In genomic region chr12:121889661-121890060, GRCh38 we compare ENCODE assay signal across 8 cellular contexts. TPM values are rescaled to one million over a fixed set of nuclear protein-coding genes. Genes with fewer than 3 reads are reported as not detected.
DNase-seq lines count a peak whose midpoint lies in the region; ATAC-seq, FAIRE-seq and TF ChIP-seq lines count a peak whose summit lies in the region.
"Not testable (repeated sequence)": the region's sequence is repeated elsewhere in the genome, so short reads cannot be mapped to it uniquely, and the experiment has no call there.

No MANE protein-coding gene starts in this region.

- H4K8ac ChIP-seq in H1 (ENCODE audit: extremely low read depth, insufficient read depth, low read length) = not testable (repeated sequence)

- H3K79me1 ChIP-seq in H1 (ENCODE audit: low read depth, low read length) = not testable (repeated sequence)

- H4K91ac ChIP-seq in H1 (replicated peaks; ENCODE audit: insufficient read length, low read length) = not testable (repeated sequence)

- H3K4me2 ChIP-seq in H1 (ENCODE audit: insufficient read depth in 1 of 2, low read depth in 2 of 2, low read length in 2 of 2) = peak overlapping the region; percentile 54 to 89

- H3K36me3 Mint-ChIP-seq in activated naive CD4-positive, alpha-beta T cell treated with anti-CD3 and anti-CD28 coated beads, Interleukin-2, amount 50 U/mL, for 72 hours = peaks cover 12 to 13% of the 10 kb centered on the region in 2 donors
- peaks cover 15% of the 10 kb centered on the region for H3K36me3 Mint-ChIP-seq in nephron (ENCODE audit: low read depth)

- H2BK120ac ChIP-seq in H1 (replicated peaks; ENCODE audit: low read depth, low read length) = not testable (repeated sequence)

- not testable (repeated sequence) for H4K20me1 ChIP-seq in H1 (replicated peaks in 1 of 2; ENCODE audit: control insufficient read depth in 1 of 2, insufficient read depth in 2 of 2, low read length in 2 of 2)

- not testable (repeated sequence) for H2BK5ac ChIP-seq in H1 (ENCODE audit: low read depth, low read length)

- not testable (repeated sequence) for H3K36me3 ChIP-seq in BE2C; H1 (ENCODE audit: control insufficient read depth in 2 of 4, insufficient read depth in 4 of 4, low read length in 3 of 4); iPS-15b (ENCODE audit: control insufficient read depth, insufficient read depth, low read length)
- H3K36me3 ChIP-seq in HEK293 (ENCODE audit: control insufficient read depth in 2 of 2, insufficient read depth in 1 of 2, low read length in 2 of 2) = peaks cover 7 to 11% of the 10 kb centered on the region in 2 experiments; a peak in 2 of 3 replicates

- WGBS in H1 (ENCODE audit: extremely low coverage in 1 of 2, insufficient coverage in 1 of 2, insufficient read length in 1 of 2, insufficient replicate concordance in 2 of 2, low coverage in 1 of 2, low lambda C conversion rate in 2 of 2, missing lambda C conversion rate in 1 of 2), 2 experiments = 76% methylated on average over 6 of the region's 6 CpGs; no CpG with 5 or more reads in 1 of the 2 experiments

- POLR2A ChIA-PET in HEK293 (lab: Yijun Ruan, JAX) = not testable (repeated sequence)
- POLR2A ChIA-PET in H1 (lab: Charles Lee; ENCODE audit: partially characterized antibody) = interaction anchor here (0.6 to 10.3 kb wide), 6 partner anchors 16 to 490 kb away, joined by 3 to 115 read pairs (median 4); partner anchors contain the start of genes BCL7A, CFAP251, RHOF and RNF34

- peaks cover 37% of the 10 kb centered on the region for H3K4me1 Mint-ChIP-seq in nephron
- peaks cover 48% of the 10 kb centered on the region for H3K4me1 Mint-ChIP-seq in stimulated activated naive CD8-positive, alpha-beta T cell treated with anti-CD3 and anti-CD28 coated beads, Interleukin-15, amount 100 ng/mL, for 72 hours

- peak overlapping the region; percentile 84; the same call in 1 of the 2 replicates for H3K27ac ChIP-seq in HEK293 (ENCODE audit: extremely low read depth, low read depth, low read length)
- H3K27ac ChIP-seq in H1 (ENCODE audit: low read depth, low read length) = not testable (repeated sequence)

- not testable (repeated sequence) for H3K27me3 ChIP-seq in BE2C; H1 (replicated peaks in 1 of 4; ENCODE audit: control insufficient read depth in 3 of 4, extremely low read depth in 1 of 4, insufficient read depth in 3 of 4, low read length in 3 of 4); iPS-15b (ENCODE audit: control insufficient read depth, insufficient read depth, low read length)

- FAIRE-seq in H1 (lab: Jason Lieb, UNC) = not testable (repeated sequence)

- not testable (repeated sequence) for TF ChIP-seq RAD21 in H1 (IDR thresholded peaks at IDR 0.05 in 1 of 2, conservative IDR thresholded peaks at IDR 0.05 in 1 of 2; ENCODE audit: low read depth in 2 of 2, low read length in 2 of 2)

- H3K27ac Mint-ChIP-seq in activated naive CD4-positive, alpha-beta T cell treated with anti-CD3 and anti-CD28 coated beads, Interleukin-2, amount 50 U/mL, for 72 hours = peak overlapping the region; percentile 94 to 99
- H3K27ac Mint-ChIP-seq in nephron = peak overlapping the region; percentile 96 to 99 (median 97)
- peak overlapping the region in 1 of 2 donors; percentile 100 for H3K27ac Mint-ChIP-seq in stimulated activated naive CD8-positive, alpha-beta T cell treated with anti-CD3 and anti-CD28 coated beads, Interleukin-15, amount 100 ng/mL, for 72 hours

- H3K79me2 ChIP-seq in H1 (ENCODE audit: control insufficient read depth in 1 of 2, insufficient read depth in 2 of 2, low read length in 2 of 2) = not testable (repeated sequence)

- H3K9ac ChIP-seq in H1 (replicated peaks in 1 of 4; ENCODE audit: extremely low read depth in 1 of 4, low read depth in 3 of 4, low read length in 3 of 4) = peak overlapping the region in 1 of 4 experiments; percentile 54; a peak in 1 of 7 replicates
- not testable (repeated sequence) for H3K9ac ChIP-seq in iPS-15b (ENCODE audit: low read depth, low read length)

- H3K4ac ChIP-seq in H1 (replicated peaks; ENCODE audit: insufficient read length, low read depth, low read length) = not testable (repeated sequence)

- TF ChIP-seq EP300 in H1 (IDR thresholded peaks at IDR 0.05; ENCODE audit: borderline replicate concordance in 1 of 2, low read depth in 2 of 2, low read length in 2 of 2) = not testable (repeated sequence)

- ATAC-seq in activated naive CD4-positive, alpha-beta T cell treated with anti-CD3 and anti-CD28 coated beads, Interleukin-2, amount 50 U/mL, for 72 hours; stimulated activated naive CD8-positive, alpha-beta T cell treated with anti-CD3 and anti-CD28 coated beads, Interleukin-15, amount 100 ng/mL, for 72 hours: not testable (repeated sequence)

- H3K4me3 Mint-ChIP-seq in nephron = peak overlapping the region; percentile 96 to 100 (median 100)
- peak overlapping the region; percentile 91 to 100 for H3K4me3 Mint-ChIP-seq in stimulated activated naive CD8-positive, alpha-beta T cell treated with anti-CD3 and anti-CD28 coated beads, Interleukin-15, amount 100 ng/mL, for 72 hours

- not testable (repeated sequence) for H3K18ac ChIP-seq in H1 (ENCODE audit: extremely low read depth, low read length)

- TF ChIP-seq CTCF in BE2C (IDR thresholded peaks at IDR 0.05; ENCODE audit: low read depth, low read length); H1 (IDR thresholded peaks at IDR 0.05; ENCODE audit: control extremely low read depth in 1 of 3, insufficient read depth in 1 of 3, low read depth in 1 of 3, low read length in 3 of 3); nephron (IDR thresholded peaks at IDR 0.05; ENCODE audit: unreplicated experiment in 3 of 3): not testable (repeated sequence)
- 0 out of 2 replicates have a peak, but pooled peaks have one; percentile 12 for TF ChIP-seq CTCF in HEK293 (tag by site-specific recombination; IDR thresholded peaks at IDR 0.05)

- H2BK15ac ChIP-seq in H1 (ENCODE audit: low read length) = not testable (repeated sequence)

- not testable (repeated sequence) for H3K9me3 Mint-ChIP-seq in activated naive CD4-positive, alpha-beta T cell treated with anti-CD3 and anti-CD28 coated beads, Interleukin-2, amount 50 U/mL, for 72 hours; nephron; stimulated activated naive CD8-positive, alpha-beta T cell treated with anti-CD3 and anti-CD28 coated beads, Interleukin-15, amount 100 ng/mL, for 72 hours

- not testable (repeated sequence) for H2BK20ac ChIP-seq in H1 (ENCODE audit: low read length)

- not testable (repeated sequence) for H2AK5ac ChIP-seq in H1 (ENCODE audit: low read depth, low read length)

- H3K9me3 ChIP-seq in BE2C; HEK293 (ENCODE audit: control insufficient read depth, insufficient read depth, low read depth, low read length); H1 (ENCODE audit: insufficient read depth in 2 of 2, low read depth in 1 of 2, low read length in 1 of 2); iPS-15b (ENCODE audit: control insufficient read depth, insufficient read depth, low read length): not testable (repeated sequence)

- not testable (repeated sequence) for H3K23ac ChIP-seq in H1 (ENCODE audit: insufficient read length)

- TF ChIP-seq POLR2A in H1 (IDR thresholded peaks at IDR 0.05; ENCODE audit: control extremely low read depth in 1 of 2, low read depth in 2 of 2, low read length in 2 of 2) = not testable (repeated sequence)

- H3K4me3 ChIP-seq in BE2C (ENCODE audit: low read depth, low read length) = peak overlapping the region; percentile 92
- H3K4me3 ChIP-seq in HEK293 (ENCODE audit: low read depth, low read length) = peak overlapping the region; percentile 81
- peak overlapping the region; percentile 64 to 79 (median 74); a peak in 5 of 8 replicates for H3K4me3 ChIP-seq in H1 (ENCODE audit: extremely low read depth in 1 of 4, insufficient read depth in 2 of 4, low read depth in 3 of 4, low read length in 4 of 4)
- peak overlapping the region; percentile 81 for H3K4me3 ChIP-seq in iPS-15b (ENCODE audit: low read depth, low read length)

- not testable (repeated sequence) for H3K14ac ChIP-seq in H1 (ENCODE audit: insufficient read length)

- CTCF ChIA-PET in HEK293 (lab: Yijun Ruan, JAX) = interaction anchor here (0.6 to 9.9 kb wide), 4 partner anchors 14 to 1629 kb away, joined by 3 to 154 read pairs (median 4); partner anchors contain the start of gene RHOF
- CTCF ChIA-PET in H1 (lab: Charles Lee; ENCODE audit: partially characterized antibody) = interaction anchor here (0.5 to 10.7 kb wide), 18 partner anchors 10 to 221 kb away, joined by 3 to 114 read pairs (median 4); partner anchors contain the start of genes CFAP251, HPD and RHOF

- not testable (repeated sequence) for H3K4me1 ChIP-seq in BE2C; H1 (replicated peaks in 1 of 4; ENCODE audit: control insufficient read depth in 3 of 4, insufficient read depth in 4 of 4, low read length in 3 of 4)
- H3K4me1 ChIP-seq in HEK293 (ENCODE audit: control insufficient read depth, insufficient read depth, low read length) = peaks cover 11% of the 10 kb centered on the region; the same call in 1 of the 2 replicates
- peaks cover 12% of the 10 kb centered on the region for H3K4me1 ChIP-seq in iPS-15b (ENCODE audit: control insufficient read depth, insufficient read depth, low read length)

- not testable (repeated sequence) for H3K23me2 ChIP-seq in H1 (ENCODE audit: low read depth, low read length)

- H2BK12ac ChIP-seq in H1 (ENCODE audit: low read depth, low read length) = not testable (repeated sequence)

- H2AFZ ChIP-seq in H1 (ENCODE audit: low read length) = not testable (repeated sequence)

- not testable (repeated sequence) for DNase-seq in BE2C; activated naive CD4-positive, alpha-beta T cell treated with anti-CD3 and anti-CD28 coated beads, Interleukin-2, amount 50 U/mL, for 72 hours (ENCODE audit: low spot score in 2 of 2); H1 (ENCODE audit: low read depth in 1 of 2, low spot score in 2 of 2); stimulated activated naive CD8-positive, alpha-beta T cell treated with anti-CD3 and anti-CD28 coated beads, Interleukin-15, amount 100 ng/mL, for 72 hours
- peak; percentile 15 for DNase-seq in SIG-M5 treated with dmso at 0.1 percent for 504 hours (lab: John Stamatoyannopoulos, UW; ENCODE audit: unreplicated experiment)

- not testable (repeated sequence) for H3K27me3 Mint-ChIP-seq in nephron (ENCODE audit: low read depth); stimulated activated naive CD8-positive, alpha-beta T cell treated with anti-CD3 and anti-CD28 coated beads, Interleukin-15, amount 100 ng/mL, for 72 hours

- H3K56ac ChIP-seq in H1 (replicated peaks; ENCODE audit: insufficient read length, low read depth, low read length) = not testable (repeated sequence)

- H4K5ac ChIP-seq in H1 (ENCODE audit: insufficient read length, low read depth, low read length) = peak overlapping the region; percentile 7

RNA-seq across cellular contexts. Expression of gene PSMD9, which starts 1.1 kb away (rescaled TPM):
- polyA plus RNA-seq in BE2C (2012; ENCODE audit: insufficient read depth, insufficient read length, low read depth) = 147 TPM
- total RNA-seq in activated naive CD4-positive, alpha-beta T cell treated with anti-CD3 and anti-CD28 coated beads, Interleukin-2, amount 50 U/mL, for 72 hours = 10 to 100 TPM; 65.0 to 66.0 TPM
- 28.8 and 33.1 TPM in 2 replicates for total RNA-seq in H1 (2021; fragmentation: NEBNext Ultra II Directional; extraction: Animal tissue kit (Norgen Biotek cat#: 25700))
- polyA plus RNA-seq in H1 (2011; rRNA removed) = 36.1 and 38.5 TPM in 2 replicates
- polyA plus RNA-seq in H1 (2011; cell fraction: cytosol; rRNA removed) = 91.7 TPM
- 40.6 TPM for polyA plus RNA-seq in H1 (2011; cell fraction: nucleus; rRNA removed)
- polyA plus RNA-seq in H1 (2012, experiment 1 of 2) = 27.5 to 49.3 TPM (median 44.6 TPM) in 4 replicates
- 19.3 TPM for polyA plus RNA-seq in H1 (2012, experiment 2 of 2)
- polyA plus RNA-seq in H1 (2013, experiment 1 of 2) = 17.6 TPM
- polyA plus RNA-seq in H1 (2013, experiment 2 of 2) = 18.2 TPM
- polyA minus RNA-seq in H1 (2011; rRNA and poly(A)+ RNA removed) = 22.3 and 22.4 TPM in 2 replicates
- 34.8 TPM for polyA minus RNA-seq in H1 (2011; cell fraction: cytosol; rRNA and poly(A)+ RNA removed)
- polyA minus RNA-seq in H1 (2011; cell fraction: nucleus; rRNA and poly(A)+ RNA removed) = 19.6 TPM

RNA-seq across cellular contexts. Expression of gene CFAP251, which starts 28.7 kb away (rescaled TPM):
- polyA plus RNA-seq in BE2C (2012; ENCODE audit: insufficient read depth, insufficient read length, low read depth) = 0.88 TPM
- total RNA-seq in activated naive CD4-positive, alpha-beta T cell treated with anti-CD3 and anti-CD28 coated beads, Interleukin-2, amount 50 U/mL, for 72 hours = 1 to 10 TPM in 1 of 2 donors, under 1 TPM in 1; 0.80 to 1.7 TPM
- total RNA-seq in H1 (2021; fragmentation: NEBNext Ultra II Directional; extraction: Animal tissue kit (Norgen Biotek cat#: 25700)) = 2.9 and 3.3 TPM in 2 replicates
- polyA plus RNA-seq in H1 (2011; rRNA removed) = 1.8 and 1.9 TPM in 2 replicates
- 2.1 TPM for polyA plus RNA-seq in H1 (2011; cell fraction: cytosol; rRNA removed)
- 4.9 TPM for polyA plus RNA-seq in H1 (2011; cell fraction: nucleus; rRNA removed)
- polyA plus RNA-seq in H1 (2012, experiment 1 of 2) = 1.3 to 3.1 TPM (median 2.2 TPM) in 4 replicates
- polyA plus RNA-seq in H1 (2012, experiment 2 of 2) = 0.89 TPM
- polyA plus RNA-seq in H1 (2013, experiment 1 of 2) = 2.7 TPM
- 2.4 TPM for polyA plus RNA-seq in H1 (2013, experiment 2 of 2)
- polyA minus RNA-seq in H1 (2011; rRNA and poly(A)+ RNA removed) = 5.0 and 5.4 TPM in 2 replicates
- polyA minus RNA-seq in H1 (2011; cell fraction: cytosol; rRNA and poly(A)+ RNA removed) = 1.3 TPM
- polyA minus RNA-seq in H1 (2011; cell fraction: nucleus; rRNA and poly(A)+ RNA removed) = 3.1 TPM

RNA-seq across cellular contexts. Expression of gene HPD, which starts 31.0 kb away (rescaled TPM):
- polyA plus RNA-seq in BE2C (2012; ENCODE audit: insufficient read depth, insufficient read length, low read depth) = not detected
- under 1 TPM in 1 of 2 donors, not detected in 1; 0.16 TPM for total RNA-seq in activated naive CD4-positive, alpha-beta T cell treated with anti-CD3 and anti-CD28 coated beads, Interleukin-2, amount 50 U/mL, for 72 hours
- total RNA-seq in H1 (2021; fragmentation: NEBNext Ultra II Directional; extraction: Animal tissue kit (Norgen Biotek cat#: 25700)) = 0.38 and 0.56 TPM in 2 replicates
- 0.28 and 0.48 TPM in 2 replicates for polyA plus RNA-seq in H1 (2011; rRNA removed)
- 0.47 TPM for polyA plus RNA-seq in H1 (2011; cell fraction: cytosol; rRNA removed)
- polyA plus RNA-seq in H1 (2011; cell fraction: nucleus; rRNA removed) = 0.20 TPM
- 0.29 to 1.0 TPM (median 0.42 TPM) in 4 replicates for polyA plus RNA-seq in H1 (2012, experiment 1 of 2)
- 0.56 TPM for polyA plus RNA-seq in H1 (2012, experiment 2 of 2)
- polyA plus RNA-seq in H1 (2013, experiment 1 of 2) = 0.55 TPM
- polyA plus RNA-seq in H1 (2013, experiment 2 of 2) = 0.42 TPM
- polyA minus RNA-seq in H1 (2011; rRNA and poly(A)+ RNA removed) = 0.09 and 0.24 TPM in 2 replicates
- polyA minus RNA-seq in H1 (2011; cell fraction: cytosol; rRNA and poly(A)+ RNA removed) = not detected
- not detected for polyA minus RNA-seq in H1 (2011; cell fraction: nucleus; rRNA and poly(A)+ RNA removed)
